1 cellular context compared by ENCODE assay signal in genomic region chr1:3323021-3323790, GRCh38.
A peak's percentile ranks its signal among the peaks of the same experiment; 100 is the strongest.
TF ChIP-seq lines count a peak whose summit lies in the region.

No MANE protein-coding gene starts in this region.

TF ChIP-seq in HepG2, 621 proteins besides CTCF, POLR2A, EP300 and RAD21 (continued from another document and continues in another):
- TF ChIP-seq RERE (CRISPR knock-in tag; IDR thresholded peaks at IDR 0.05; ENCODE audit: low read depth) (no peak), ZNF550 (CRISPR knock-in tag; IDR thresholded peaks at IDR 0.05; ENCODE audit: borderline replicate concordance) (peak; percentile 69; the same call in 1 of the 2 replicates), ZNF713 (CRISPR knock-in tag; IDR thresholded peaks at IDR 0.05) (peak; percentile 41; the same call in 1 of the 2 replicates), MLLT10 (CRISPR knock-in tag; IDR thresholded peaks at IDR 0.05) (no peak), ZFY (CRISPR knock-in tag; IDR thresholded peaks at IDR 0.05) (peak; percentile 63), CC2D1A (CRISPR knock-in tag; IDR thresholded peaks at IDR 0.05) (no peak), ZNF549 (CRISPR knock-in tag; IDR thresholded peaks at IDR 0.05) (no peak), UBTF (CRISPR knock-in tag; IDR thresholded peaks at IDR 0.05) (peak; percentile 76), JUN (CRISPR knock-in tag; IDR thresholded peaks at IDR 0.05) (no peak), ATF1 (CRISPR knock-in tag; IDR thresholded peaks at IDR 0.05) (no peak), TSC22D2 (CRISPR knock-in tag; IDR thresholded peaks at IDR 0.05; ENCODE audit: borderline replicate concordance) (no peak), CREB3 (CRISPR knock-in tag; IDR thresholded peaks at IDR 0.05) (no peak), HNRNPUL1 (IDR thresholded peaks at IDR 0.05; ENCODE audit: low read depth, low read length) (no peak), DNMT1 (CRISPR knock-in tag; IDR thresholded peaks at IDR 0.05) (peak; percentile 86), ZNF136 (CRISPR knock-in tag; IDR thresholded peaks at IDR 0.05; ENCODE audit: low read depth) (no peak), SP4 (CRISPR knock-in tag; IDR thresholded peaks at IDR 0.05) (0 out of 2 replicates have a peak, but pooled peaks have one; percentile 24), KAT8 (CRISPR knock-in tag; IDR thresholded peaks at IDR 0.05) (peak; percentile 30; the same call in 1 of the 2 replicates), ONECUT2 (CRISPR knock-in tag; IDR thresholded peaks at IDR 0.05) (0 out of 2 replicates have a peak, but pooled peaks have one; percentile 11), TCF7 (IDR thresholded peaks at IDR 0.05; ENCODE audit: low read depth) (peak; percentile 48; the same call in 1 of the 2 replicates), HMG20A (CRISPR knock-in tag; IDR thresholded peaks at IDR 0.05; ENCODE audit: borderline replicate concordance) (peak; percentile 53; the same call in 1 of the 2 replicates), AKAP8 (CRISPR knock-in tag; IDR thresholded peaks at IDR 0.05) (peak; percentile 83), ZBTB20 (CRISPR knock-in tag; IDR thresholded peaks at IDR 0.05; ENCODE audit: borderline replicate concordance, low read depth) (peak; percentile 75; the same call in 1 of the 2 replicates), DRAP1 (CRISPR knock-in tag; IDR thresholded peaks at IDR 0.05) (no peak), ZNF609 (CRISPR knock-in tag; IDR thresholded peaks at IDR 0.05; ENCODE audit: borderline replicate concordance) (peak; percentile 68; the same call in 1 of the 2 replicates), ZNF800 (CRISPR knock-in tag; IDR thresholded peaks at IDR 0.05) (no peak), IRF2 (CRISPR knock-in tag; IDR thresholded peaks at IDR 0.05) (no peak), NFYC (CRISPR knock-in tag; IDR thresholded peaks at IDR 0.05) (no peak), XRCC5 (optimal IDR thresholded peaks at IDR 0.05; ENCODE audit: low read length) (no peak), ZNF704 (CRISPR knock-in tag; IDR thresholded peaks at IDR 0.05; ENCODE audit: borderline replicate concordance) (no peak), HNRNPLL (IDR thresholded peaks at IDR 0.05; ENCODE audit: low read depth, low read length, poor library complexity, severe bottlenecking) (peak; percentile 34), AGO2 (optimal IDR thresholded peaks at IDR 0.05; ENCODE audit: low read depth, low read length) (no peak), GATA4 (IDR thresholded peaks at IDR 0.05; ENCODE audit: borderline replicate concordance, low read depth) (no peak), ATAD3A (CRISPR knock-in tag; IDR thresholded peaks at IDR 0.05) (no peak), ZNF720 (CRISPR knock-in tag; IDR thresholded peaks at IDR 0.05) (no peak), ARID5B (CRISPR knock-in tag; IDR thresholded peaks at IDR 0.05) (peak; percentile 7; the same call in 1 of the 2 replicates), ASH2L (IDR thresholded peaks at IDR 0.05; ENCODE audit: insufficient read length, low read depth, low read length) (no peak), ZNF251 (CRISPR knock-in tag; IDR thresholded peaks at IDR 0.05) (no peak)
